In the genomic region with DNA sequence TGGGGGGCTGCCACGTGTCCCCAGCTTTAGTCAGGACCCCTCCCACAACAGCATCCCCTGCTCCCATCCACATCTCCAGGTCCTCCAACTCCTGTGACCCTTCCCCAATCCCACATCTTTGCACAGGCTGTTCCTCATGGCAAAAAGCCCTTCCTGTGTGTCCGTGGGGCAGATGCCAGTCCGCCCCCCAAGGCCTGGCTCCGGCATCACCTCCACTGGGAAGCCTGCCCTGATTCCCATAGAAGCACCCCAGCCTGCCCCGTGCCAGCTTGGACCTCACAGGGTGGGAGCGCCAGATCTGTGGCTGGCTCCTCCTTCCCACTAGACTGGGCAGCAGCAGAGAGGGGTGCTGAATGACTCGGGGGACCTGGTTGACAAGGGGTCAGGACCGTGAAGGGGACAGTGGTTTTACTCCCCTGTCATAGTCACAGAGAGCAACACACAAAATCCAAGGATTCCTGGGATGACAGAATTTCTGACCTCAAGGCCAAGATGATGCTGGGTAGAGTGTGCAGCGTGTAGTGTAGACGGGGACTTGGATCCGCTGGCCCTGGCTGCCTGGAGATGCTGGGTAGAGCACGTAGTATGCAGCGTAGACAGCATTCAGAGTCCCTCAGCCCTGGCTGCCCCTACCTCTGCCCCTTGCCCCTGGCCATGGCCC, we compare ENCODE assay signal across 11 cellular contexts. TPM values are rescaled to one million over a fixed set of nuclear protein-coding genes. Genes with fewer than 3 reads are reported as not detected.
DNase-seq lines count a peak whose midpoint lies in the region; ATAC-seq and TF ChIP-seq lines count a peak whose summit lies in the region.
"Had no signal": no experiment of that assay in that cellular context is flagged by ENCODE, and none has a peak within 500 bp of the region (broad histone marks: within the 10 kb centered on the region; RNA-seq: fewer than 3 reads in every experiment).

No MANE protein-coding gene starts in this region.

- H3K27ac ChIP-seq in CD4-positive, alpha-beta memory T cell (ENCODE audit: low read depth, low read length): peak overlapping the region; percentile 66
- H3K27ac ChIP-seq: vagina had no signal

- H3K27me3 Mint-ChIP-seq in CD4-positive, alpha-beta memory T cell: no peaks in the 10 kb centered on the region
- H3K27me3 Mint-ChIP-seq in IgD-negative memory B cell: no peaks in the 10 kb centered on the region

- no peaks in the 10 kb centered on the region for H3K9me3 ChIP-seq in CD4-positive, alpha-beta memory T cell (ENCODE audit: control insufficient read depth in 1 of 2, low read length in 2 of 2)
- no peaks in the 10 kb centered on the region for H3K9me3 ChIP-seq in mucosa of descending colon
- H3K9me3 ChIP-seq: vagina had no signal

- H3K36me3 Mint-ChIP-seq in CD4-positive, alpha-beta memory T cell: no peaks in the 10 kb centered on the region
- peaks cover 3% of the 10 kb centered on the region for H3K36me3 Mint-ChIP-seq in IgD-negative memory B cell
- H3K36me3 Mint-ChIP-seq: WTC11 had no signal

- H3K4me3 Mint-ChIP-seq in CD4-positive, alpha-beta memory T cell: peak overlapping the region; percentile 31 to 97 (median 88)
- H3K4me3 Mint-ChIP-seq in IgD-negative memory B cell: peak overlapping the region; percentile 18 to 73 (median 44)
- H3K4me3 Mint-ChIP-seq: WTC11 had no signal

- TF ChIP-seq CTCF in mucosa of descending colon (IDR thresholded peaks at IDR 0.05): no peak

- H3K4me3 ChIP-seq in CD4-positive, alpha-beta memory T cell (ENCODE audit: low read length in 2 of 2): peak overlapping the region in 1 of 2 donors; percentile 48
- no peak overlapping the region for H3K4me3 ChIP-seq in mucosa of descending colon
- H3K4me3 ChIP-seq: lung, vagina had no signal

- peak; percentile 7 for ATAC-seq in sciatic nerve
- no peak for ATAC-seq in mucosa of descending colon
- no peak for ATAC-seq in GM21723 (IDR thresholded peaks at IDR 0.05; ENCODE audit: unreplicated experiment)
- ATAC-seq: WTC11 had no signal

- no peak for DNase-seq in CD4-positive, alpha-beta memory T cell
- DNase-seq in dermis blood vessel endothelial cell (peak; percentile 18), sciatic nerve (ENCODE audit: low spot score) (no peak), HuH-7 (ENCODE audit: low spot score) (no peak), mucosa of descending colon (no peak)
- DNase-seq: DND-41 had no signal

- H3K4me1 ChIP-seq in CD4-positive, alpha-beta memory T cell (ENCODE audit: insufficient read depth, low read length): peaks cover 66% of the 10 kb centered on the region
- peaks cover 3% of the 10 kb centered on the region for H3K4me1 ChIP-seq in mucosa of descending colon (ENCODE audit: low read depth)

- H3K4me1 Mint-ChIP-seq in CD4-positive, alpha-beta memory T cell: peaks cover 40 to 72% (median 58%) of the 10 kb centered on the region in 4 donors
- H3K4me1 Mint-ChIP-seq in IgD-negative memory B cell: peaks cover 32 to 36% (median 34%) of the 10 kb centered on the region in 3 donors

- peaks cover 0 to 3% (median 0%) of the 10 kb centered on the region in 8 donors for H3K9me3 Mint-ChIP-seq in CD4-positive, alpha-beta memory T cell
- no peaks in the 10 kb centered on the region for H3K9me3 Mint-ChIP-seq in IgD-negative memory B cell
- H3K9me3 Mint-ChIP-seq: WTC11 had no signal

- H3K27me3 ChIP-seq in CD4-positive, alpha-beta memory T cell (ENCODE audit: insufficient read depth, low read length): no peaks in the 10 kb centered on the region
- H3K27me3 ChIP-seq: vagina had no signal

- CTCF ChIA-PET in CD4-positive, alpha-beta memory T cell (lab: Charles Lee; ENCODE audit: partially characterized antibody): interaction anchor here (0.7 to 4.6 kb wide), 7 partner anchors 8 to 91 kb away, joined by 4 to 48 read pairs (median 7); no protein-coding TSS in a partner anchor

- no peaks in the 10 kb centered on the region for H3K36me3 ChIP-seq in CD4-positive, alpha-beta memory T cell (ENCODE audit: insufficient read depth, low read length)
- H3K36me3 ChIP-seq in mucosa of descending colon (ENCODE audit: low read depth): no peaks in the 10 kb centered on the region
- H3K36me3 ChIP-seq: vagina had no signal

- POLR2A ChIA-PET in CD4-positive, alpha-beta memory T cell (lab: Charles Lee; ENCODE audit: partially characterized antibody): interaction anchor here (0.9 to 32.3 kb wide), 10 partner anchors 10 to 266 kb away, joined by 3 to 6478 read pairs (median 6); a partner anchor contains a TSS

- intact Hi-C loops in CD4-positive, alpha-beta memory T cell (cut with micrococcal nuclease): loop anchor here (2.0 kb wide), 1 partner anchor 45 kb away; no protein-coding TSS in a partner anchor
- intact Hi-C loops in sciatic nerve (cut with DNase I): no loop called here
- intact Hi-C loops in mucosa of descending colon (cut with DNase I, micrococcal nuclease): no loop called here

- peak overlapping the region; percentile 78 to 99 (median 96) for H3K27ac Mint-ChIP-seq in CD4-positive, alpha-beta memory T cell
- H3K27ac Mint-ChIP-seq in IgD-negative memory B cell: peak overlapping the region in 2 of 3 donors; percentile 54 to 73
- H3K27ac Mint-ChIP-seq: WTC11 had no signal

RNA-seq across cellular contexts. Expression of a gene that starts 13.3 kb away (rescaled TPM):
- total RNA-seq in CD4-positive, alpha-beta memory T cell: 100 to 1,000 TPM; 425 to 437 TPM
- 100 to 1,000 TPM; 120 to 300 TPM for polyA plus RNA-seq in CD4-positive, alpha-beta memory T cell
- polyA plus RNA-seq in IgD-negative memory B cell: 199 TPM
- total RNA-seq in dermis blood vessel endothelial cell (4.4 and 5.1 TPM in 2 replicates), sciatic nerve (105 TPM), mucosa of descending colon (10 to 100 TPM in 2 of 3 donors, 1 to 10 TPM in 1; 8.1 to 29.5 (median 23.4) TPM)
